In genomic region chr7:94160719-94161435, GRCh38 we compare ENCODE assay signal across 9 cellular contexts.
DNase-seq lines count a peak whose midpoint lies in the region; ATAC-seq and TF ChIP-seq lines count a peak whose summit lies in the region.
"Had no signal": no experiment of that assay in that cellular context is flagged by ENCODE, and none has a peak within 500 bp of the region (broad histone marks: within the 10 kb centered on the region; RNA-seq: fewer than 3 reads in every experiment).

No MANE protein-coding gene starts in this region.

- no peak overlapping the region; the same call in 1 of the 2 replicates for H3K18ac ChIP-seq in IMR-90 (ENCODE audit: low read depth, low read length)

- no peak overlapping the region for H3K27ac ChIP-seq in IMR-90 (ENCODE audit: insufficient read depth, low read length)
- no peak overlapping the region for H3K27ac ChIP-seq in PC-9

- H2BK15ac ChIP-seq in IMR-90 (ENCODE audit: low read depth, low read length), result no peak overlapping the region

- H4K8ac ChIP-seq in IMR-90 (ENCODE audit: low read depth in 2 of 2, low read length in 2 of 2), result no peak overlapping the region

- TF ChIP-seq CTCF in IMR-90 (conservative IDR thresholded peaks at IDR 0.05; ENCODE audit: low read depth, low read length), result no peak
- no peak for TF ChIP-seq CTCF in mucosa of descending colon (IDR thresholded peaks at IDR 0.05)
- no peak for TF ChIP-seq CTCF in foreskin fibroblast (IDR thresholded peaks at IDR 0.05; ENCODE audit: low read depth, low read length)
- no peak for TF ChIP-seq CTCF in PC-9 (conservative IDR thresholded peaks at IDR 0.05)

- no peaks in the 10 kb centered on the region for H3K79me2 ChIP-seq in PC-9 (ENCODE audit: low read depth)

- no peak for DNase-seq in IMR-90
- DNase-seq in mucosa of descending colon, result no peak
- DNase-seq in foreskin fibroblast, result no peak
- DNase-seq in PC-9, result no peak
- no peak for DNase-seq in NCI-H82 (lab: John Stamatoyannopoulos, UW)
- DNase-seq: HCEC 1CT had no signal

- H2AFZ ChIP-seq in IMR-90 (replicated peaks; ENCODE audit: low read length, poor library complexity) (no peak overlapping the region), PC-9 (no peak overlapping the region)

- ATAC-seq in GM18867 (IDR thresholded peaks at IDR 0.05; ENCODE audit: unreplicated experiment) (peak; percentile 100), GM21786 (IDR thresholded peaks at IDR 0.05; ENCODE audit: unreplicated experiment) (peak; percentile 99), IMR-90 (ENCODE audit: low read depth) (no peak), mucosa of descending colon (peak; percentile 51), SK-N-SH treated with all-trans-retinoic acid at 6 μM for 48 hours (no peak)

- H2BK20ac ChIP-seq in IMR-90 (ENCODE audit: low read depth, low read length), result no peak overlapping the region

- in situ Hi-C loops in IMR-90 (cut with MboI; ENCODE audit: low sequenced_read_pairs), result no loop called here

- no peaks in the 10 kb centered on the region for H4K20me1 ChIP-seq in IMR-90 (ENCODE audit: insufficient read depth, low read length)
- no peaks in the 10 kb centered on the region for H4K20me1 ChIP-seq in PC-9 (ENCODE audit: insufficient read depth)

- no peak overlapping the region for H2BK120ac ChIP-seq in IMR-90 (ENCODE audit: low read depth, low read length)

- H3K9me3 ChIP-seq in IMR-90 (ENCODE audit: control insufficient read depth, insufficient read depth, low read length), result no peaks in the 10 kb centered on the region; the same call in 1 of the 2 replicates
- no peaks in the 10 kb centered on the region for H3K9me3 ChIP-seq in mucosa of descending colon
- no peaks in the 10 kb centered on the region for H3K9me3 ChIP-seq in PC-9 (ENCODE audit: insufficient read depth, low read depth)

- no peak overlapping the region for H4K91ac ChIP-seq in IMR-90 (ENCODE audit: insufficient read depth, low read depth, low read length)

- H3K4me2 ChIP-seq in IMR-90 (ENCODE audit: low read depth, low read length) (no peak overlapping the region), PC-9 (no peak overlapping the region)

- CTCF ChIA-PET in IMR-90 (lab: Yijun Ruan, JAX) (interaction anchor here (1.0 kb wide), 1 partner anchor 74 kb away, joined by 3 read pairs; no protein-coding TSS in a partner anchor), PC-9 (lab: Charles Lee) (no interaction called here)

- H2BK5ac ChIP-seq in IMR-90 (ENCODE audit: low read depth, low read length, poor library complexity, severe bottlenecking), result no peak overlapping the region

- H3K23ac ChIP-seq in IMR-90 (ENCODE audit: low read depth, low read length), result no peak overlapping the region

- no peak overlapping the region for H3K9ac ChIP-seq in IMR-90 (ENCODE audit: low read depth, low read length)

- intact Hi-C loops in IMR-90 (cut with micrococcal nuclease) (no loop called here), mucosa of descending colon (cut with DNase I, micrococcal nuclease) (no loop called here), PC-9 (cut with micrococcal nuclease; ENCODE audit: unreplicated experiment) (no loop called here)

- no peaks in the 10 kb centered on the region for H3K9me1 ChIP-seq in IMR-90 (ENCODE audit: insufficient read depth, low read length)

- H2AK5ac ChIP-seq in IMR-90 (ENCODE audit: low read depth, low read length), result no peak overlapping the region

- H4K5ac ChIP-seq in IMR-90 (ENCODE audit: low read depth, low read length), result peak overlapping the region; percentile 21; the same call in 1 of the 2 replicates

- H2AK9ac ChIP-seq in IMR-90 (replicated peaks; ENCODE audit: low read depth, low read length, poor library complexity), result no peak overlapping the region

- no peaks in the 10 kb centered on the region for H3K36me3 ChIP-seq in IMR-90 (ENCODE audit: control insufficient read depth, insufficient read depth, low read length)
- H3K36me3 ChIP-seq in mucosa of descending colon (ENCODE audit: low read depth), result no peaks in the 10 kb centered on the region
- no peaks in the 10 kb centered on the region for H3K36me3 ChIP-seq in PC-9 (ENCODE audit: low read depth)

- no peak for TF ChIP-seq RAD21 in IMR-90 (IDR thresholded peaks at IDR 0.05; ENCODE audit: low read length)

- H3K4me1 ChIP-seq in IMR-90 (ENCODE audit: control insufficient read depth, insufficient read depth, low read length) (no peaks in the 10 kb centered on the region), mucosa of descending colon (ENCODE audit: low read depth) (no peaks in the 10 kb centered on the region), PC-9 (replicated peaks; ENCODE audit: insufficient read depth) (no peaks in the 10 kb centered on the region)

- TF ChIP-seq POLR2A in IMR-90 (IDR thresholded peaks at IDR 0.05; ENCODE audit: low read depth, low read length), result no peak

- 89 to 100% methylated on average over 1 to 2 of the region's 3 CpGs for WGBS in IMR-90 (ENCODE audit: extremely low coverage in 2 of 2, insufficient read length in 1 of 2), 2 experiments

- H3K4ac ChIP-seq in IMR-90 (ENCODE audit: low read depth, low read length), result no peak overlapping the region

- no peaks in the 10 kb centered on the region for H3K27me3 ChIP-seq in IMR-90 (ENCODE audit: control insufficient read depth, insufficient read depth, low read length)
- no peaks in the 10 kb centered on the region for H3K27me3 ChIP-seq in PC-9 (ENCODE audit: insufficient read depth, low read depth)

- no TSS peak for BruUV-seq in IMR-90 (replicated peaks; lab: Mats Ljungman, UMichigan)
- no TSS peak for BruUV-seq in PC-9 (replicated peaks; lab: Mats Ljungman, UMichigan)

- H3K4me3 ChIP-seq in IMR-90 (ENCODE audit: insufficient read depth, low read depth, low read length) (no peak overlapping the region), mucosa of descending colon (no peak overlapping the region), foreskin fibroblast (ENCODE audit: low read depth in 1 of 2, low read length in 2 of 2) (no peak overlapping the region), PC-9 (no peak overlapping the region)

- H3K9me2 ChIP-seq in PC-9 (ENCODE audit: insufficient read depth), result no peaks in the 10 kb centered on the region

- no peaks in the 10 kb centered on the region for H3K79me1 ChIP-seq in IMR-90 (ENCODE audit: low read depth in 1 of 2, low read length in 2 of 2)

- POLR2A ChIA-PET in IMR-90 (lab: Charles Lee; ENCODE audit: unreplicated experiment) (interaction anchor here (0.6 to 0.7 kb wide), 2 partner anchors 22 to 240 kb away, joined by 3 to 6 read pairs; no protein-coding TSS in a partner anchor), PC-9 (lab: Charles Lee; ENCODE audit: unreplicated experiment) (no interaction called here)

- H3K14ac ChIP-seq in IMR-90 (replicated peaks; ENCODE audit: low read depth, low read length), result no peak overlapping the region

- no peak overlapping the region for H3K56ac ChIP-seq in IMR-90 (ENCODE audit: extremely low read depth, insufficient read depth, low read length)

- dilution Hi-C loops in IMR-90 (cut with HindIII; ENCODE audit: low sequenced_read_pairs, unreplicated experiment), result no loop called here

- no peaks in the 10 kb centered on the region for H3F3A ChIP-seq in PC-9 (ENCODE audit: insufficient read depth, low read depth)

TF ChIP-seq in IMR-90, 13 proteins besides CTCF, POLR2A, EP300 and RAD21:
- TF ChIP-seq MAZ (IDR thresholded peaks at IDR 0.05; ENCODE audit: borderline replicate concordance, low read depth, low read length) (no peak), CHD1 (IDR thresholded peaks at IDR 0.05; ENCODE audit: low read depth, low read length) (no peak), RCOR1 (IDR thresholded peaks at IDR 0.05; ENCODE audit: insufficient replicate concordance, low read length) (no peak), MAFK (IDR thresholded peaks at IDR 0.05; ENCODE audit: low read depth, low read length) (no peak), ELK1 (IDR thresholded peaks at IDR 0.05; ENCODE audit: borderline replicate concordance, low read depth, low read length) (no peak), SMC3 (IDR thresholded peaks at IDR 0.05; ENCODE audit: low read depth, low read length) (no peak), FOS (IDR thresholded peaks at IDR 0.05; ENCODE audit: low read depth, low read length) (no peak), BHLHE40 (IDR thresholded peaks at IDR 0.05; ENCODE audit: low read depth, low read length) (no peak), CEBPB (IDR thresholded peaks at IDR 0.05; ENCODE audit: low read depth, low read length) (no peak)

TF ChIP-seq in SK-N-SH treated with all-trans-retinoic acid at 6 μM for 48 hours, 23 proteins besides CTCF, POLR2A, EP300 and RAD21:
- TF ChIP-seq GLIS3 (CRISPR knock-in tag; IDR thresholded peaks at IDR 0.05) (no peak), RARB (CRISPR knock-in tag; IDR thresholded peaks at IDR 0.05) (no peak), TCF4 (CRISPR knock-in tag; IDR thresholded peaks at IDR 0.05; ENCODE audit: borderline replicate concordance) (no peak), OSR1 (CRISPR knock-in tag; IDR thresholded peaks at IDR 0.05) (no peak), ZFP30 (CRISPR knock-in tag; IDR thresholded peaks at IDR 0.05) (no peak)

Comparison
In these comparisons a context has a peak if more than half of its experiments do, and no peak if none do; other contexts are left out.
1. ATAC-seq: peak in GM18867 (single experiment), GM21786 (single experiment) and mucosa of descending colon (single experiment); none in IMR-90 (single experiment) and SK-N-SH treated with all-trans-retinoic acid at 6 μM for 48 hours (single experiment).